23 cellular contexts compared by ENCODE assay signal in genomic region chr10:85532821-85533220, GRCh38.
DNase-seq lines count a peak whose midpoint lies in the region; TF ChIP-seq lines count a peak whose summit lies in the region.
"Had no signal": no experiment of that assay in that cellular context is flagged by ENCODE, and none has a peak within 500 bp of the region (broad histone marks: within the 10 kb centered on the region; RNA-seq: fewer than 3 reads in every experiment).

No MANE protein-coding gene starts in this region.

- BruUV-seq in Calu3 (replicated peaks; lab: Mats Ljungman, UMichigan) = no TSS peak

- 70 to 93% methylated on average over 1 of the region's 1 CpG for WGBS in testis, 2 donors

- TF ChIP-seq CTCF in Calu3 (IDR thresholded peaks at IDR 0.05; ENCODE audit: unreplicated experiment) (no peak), testis (IDR thresholded peaks at IDR 0.05) (no peak)

- H3K27me3 Mint-ChIP-seq in Calu3 (ENCODE audit: unreplicated experiment) = no peaks in the 10 kb centered on the region

- H3K9me3 Mint-ChIP-seq in Calu3 (ENCODE audit: low read depth, unreplicated experiment) = peaks cover 9% of the 10 kb centered on the region

- no peaks in the 10 kb centered on the region for H3K36me3 Mint-ChIP-seq in Calu3 (ENCODE audit: insufficient read depth, unreplicated experiment)
- H3K36me3 Mint-ChIP-seq: CD4-positive, CD25-positive, alpha-beta regulatory T cell had no signal

- H3K4me3 Mint-ChIP-seq in Calu3 (ENCODE audit: low read depth, unreplicated experiment) = no peak overlapping the region
- H3K4me3 Mint-ChIP-seq: CD4-positive, CD25-positive, alpha-beta regulatory T cell; H9; HFFc6 had no signal

- H3K27ac ChIP-seq in epithelial cell of prostate = peak overlapping the region; percentile 39
- H3K27ac ChIP-seq in testis = no peak overlapping the region
- H3K27ac ChIP-seq: BLaER1, GM23248, SJSA1 had no signal

- CTCF ChIA-PET in Calu3 (lab: Charles Lee) = no interaction called here

- no peaks in the 10 kb centered on the region for H3K27me3 ChIP-seq in HAP-1 (ENCODE audit: low read depth)
- no peaks in the 10 kb centered on the region for H3K27me3 ChIP-seq in testis
- H3K27me3 ChIP-seq: BLaER1, MG63, SJSA1 had no signal

- H3K27ac Mint-ChIP-seq in Calu3 (ENCODE audit: unreplicated experiment) = no peak overlapping the region
- H3K27ac Mint-ChIP-seq: CD4-positive, CD25-positive, alpha-beta regulatory T cell; H9; HFFc6 had no signal

- H3K4me1 Mint-ChIP-seq in Calu3 (ENCODE audit: low read depth, unreplicated experiment) = peaks cover 16% of the 10 kb centered on the region
- H3K4me1 Mint-ChIP-seq: CD4-positive, CD25-positive, alpha-beta regulatory T cell had no signal

- no peak for TF ChIP-seq POLR2A in testis (IDR thresholded peaks at IDR 0.05)

- in situ Hi-C loops in HAP-1 (cut with MboI; ENCODE audit: low sequenced_read_pairs) = no loop called here

- intact Hi-C loops in Calu3 (cut with micrococcal nuclease; ENCODE audit: unreplicated experiment) (no loop called here), testis (cut with DNase I; ENCODE audit: low total_unique reads) (no loop called here)

- H3K4me3 ChIP-seq in HAP-1 (no peak overlapping the region), testis (no peak overlapping the region)
- H3K4me3 ChIP-seq: BLaER1, GM23248, MG63, SJSA1 had no signal

- H3K36me3 ChIP-seq in HAP-1 (replicated peaks) = no peaks in the 10 kb centered on the region
- H3K36me3 ChIP-seq in testis (ENCODE audit: low read depth, missing control alignments) = no peaks in the 10 kb centered on the region
- H3K36me3 ChIP-seq: BLaER1, MG63, SJSA1 had no signal

- H3K9me3 ChIP-seq in HAP-1 (no peaks in the 10 kb centered on the region), testis (no peaks in the 10 kb centered on the region)
- H3K9me3 ChIP-seq: MG63 had no signal

- peak; percentile 11 for DNase-seq in Calu3
- DNase-seq in NCI-H82 treated with DMSO at 0.1 percent for 48 hours (lab: John Stamatoyannopoulos, UW; ENCODE audit: unreplicated experiment) = peak; percentile 36
- peak; percentile 27 for DNase-seq in epithelial cell of prostate (ENCODE audit: low read depth, low spot score)
- DNase-seq in kidney tubule cell (ENCODE audit: low spot score) = peak; percentile 70
- no peak for DNase-seq in T-helper 9 cell
- DNase-seq in HAP-1 (ENCODE audit: low spot score in 2 of 2) = no peak
- DNase-seq in activated naive CD4-positive, alpha-beta T cell treated with anti-CD3 and anti-CD28 coated beads, Interleukin-2, amount 50 U/mL, for 16 hours = no peak
- DNase-seq in testis = no peak
- DNase-seq: CD4-positive, CD25-positive, alpha-beta regulatory T cell; GM23248; H9; HFFc6; IMR-90; KG1; MG63; NCI-H2029; NCI-H446; NCI-H526; NK-92 treated with Interleukin-12 subunit alpha and Interleukin-12 subunit beta, amount 100 ng/mL, for 24 hours; PC-3; Right ventricle myocardium superior had no signal

- H3K4me1 ChIP-seq in HAP-1 (no peaks in the 10 kb centered on the region), testis (no peaks in the 10 kb centered on the region)

Comparison
In these comparisons a context has a peak if more than half of its experiments do, and no peak if none do; other contexts are left out.
1. DNase-seq: peak in Calu3 (single experiment), NCI-H82 treated with DMSO at 0.1 percent for 48 hours (single experiment), epithelial cell of prostate (single experiment) and kidney tubule cell (single experiment); none in T-helper 9 cell (single experiment), HAP-1 (0 of 2), activated naive CD4-positive, alpha-beta T cell treated with anti-CD3 and anti-CD28 coated beads, Interleukin-2, amount 50 U/mL, for 16 hours (single experiment) and testis (single experiment).